ENCODE assay signal across 8 cellular contexts in the genomic region with DNA sequence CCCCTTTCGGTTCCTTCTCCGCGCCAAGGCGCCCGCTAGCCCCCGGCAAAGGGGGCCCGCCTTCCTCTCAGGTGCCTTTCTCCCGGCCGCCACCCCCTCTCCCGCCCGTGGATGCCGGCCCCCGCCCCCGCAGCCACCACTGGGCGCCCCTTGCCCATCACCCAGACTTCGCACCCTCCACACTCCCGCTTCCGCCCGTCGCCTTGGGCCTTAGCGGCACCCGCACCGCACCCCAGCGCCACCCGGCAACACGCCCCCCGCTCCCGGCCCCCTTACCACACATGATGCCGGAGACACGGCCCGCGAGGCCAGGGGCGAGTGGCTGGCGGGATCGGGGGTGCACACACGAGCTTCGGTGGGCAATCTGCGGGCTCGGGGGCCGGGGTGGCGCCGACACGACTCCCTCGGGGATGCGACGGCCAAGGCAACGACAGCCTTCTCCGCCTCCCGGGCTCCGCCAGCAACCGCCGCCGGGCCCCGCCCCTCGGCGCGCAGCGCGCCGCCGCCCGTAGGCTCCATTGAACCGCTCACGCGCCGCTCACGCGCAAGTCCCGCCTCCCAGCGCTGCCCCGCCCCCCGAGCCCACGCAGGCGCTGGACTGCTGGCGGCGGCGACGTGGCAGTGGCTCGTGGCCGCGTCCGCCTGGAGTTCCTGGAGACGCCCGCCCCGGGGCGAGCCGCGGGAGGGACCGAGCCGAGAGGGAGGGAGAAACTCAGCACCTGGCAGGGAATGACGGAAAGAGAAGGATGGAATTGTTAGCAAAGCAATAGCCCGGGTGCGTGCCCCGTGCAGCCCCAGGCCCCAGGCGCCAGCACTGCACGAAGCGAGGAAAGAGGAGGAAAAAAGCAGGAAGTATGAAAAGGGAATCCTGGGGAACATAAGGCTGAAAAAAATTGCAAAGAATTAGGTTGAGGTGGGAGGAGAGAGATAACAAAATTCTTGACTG. TPM values are rescaled to one million over a fixed set of nuclear protein-coding genes. Genes with fewer than 3 reads are reported as not detected.
DNase-seq lines count a peak whose midpoint lies in the region; ATAC-seq and TF ChIP-seq lines count a peak whose summit lies in the region.

Gene GFPT1 (minus strand): TSS at position 439 of the 946 bp plus-strand sequence. CDS start 156 bp downstream, at position 283.

- H3K36me3 ChIP-seq in muscle layer of colon (ENCODE audit: insufficient read depth, low read length): no peaks in the 10 kb centered on the region

- H3K4me3 Mint-ChIP-seq in activated T-cell treated with anti-CD3 and anti-CD28 coated beads, Interleukin-2, amount 50 U/mL, for 24 hours: peak within 1 kb of the TSS; percentile 84

- TF ChIP-seq POLR2A in erythroblast (IDR thresholded peaks at IDR 0.05; ENCODE audit: low read length): peak; percentile 81

- H3K4me1 ChIP-seq in muscle layer of colon (ENCODE audit: insufficient read depth, low read length): peaks cover 12% of the 10 kb centered on the region

- H3K9me3 Mint-ChIP-seq in activated T-cell treated with anti-CD3 and anti-CD28 coated beads, Interleukin-2, amount 50 U/mL, for 24 hours: no peaks in the 10 kb centered on the region

- no peaks in the 10 kb centered on the region for H3K27me3 Mint-ChIP-seq in activated T-cell treated with anti-CD3 and anti-CD28 coated beads, Interleukin-2, amount 50 U/mL, for 24 hours

- peaks cover 8% of the 10 kb centered on the region for H3K36me3 Mint-ChIP-seq in activated T-cell treated with anti-CD3 and anti-CD28 coated beads, Interleukin-2, amount 50 U/mL, for 24 hours (ENCODE audit: low read depth)

- H3K4me1 Mint-ChIP-seq in activated T-cell treated with anti-CD3 and anti-CD28 coated beads, Interleukin-2, amount 50 U/mL, for 24 hours (ENCODE audit: low read depth): peaks cover 47% of the 10 kb centered on the region

- H3K27ac ChIP-seq in muscle layer of colon (ENCODE audit: low read depth, low read length): peak within 1 kb of the TSS; percentile 76

- H3K27me3 ChIP-seq in muscle layer of colon (ENCODE audit: control insufficient read depth in 1 of 2, insufficient read depth in 2 of 2, low read length in 2 of 2): no peaks in the 10 kb centered on the region

- peak within 1 kb of the TSS; percentile 34 for H3K9ac ChIP-seq in muscle layer of colon (ENCODE audit: low read length)

- H3K27ac Mint-ChIP-seq in activated T-cell treated with anti-CD3 and anti-CD28 coated beads, Interleukin-2, amount 50 U/mL, for 24 hours: peak within 1 kb of the TSS; percentile 91

- ATAC-seq in GM21717 (IDR thresholded peaks at IDR 0.05; ENCODE audit: unreplicated experiment): peak; percentile 79

- H3K4me3 ChIP-seq in muscle layer of colon (ENCODE audit: low read depth in 1 of 2, low read length in 2 of 2): peak within 1 kb of the TSS; percentile 66 to 90

- in situ Hi-C loops in KBM-7 (cut with MboI; ENCODE audit: low pct_unique_long_range_greater_than_20kb, low sequenced_read_pairs): no loop called here

- DNase-seq in DMS153 (lab: John Stamatoyannopoulos, UW) (peak; percentile 89), KBM-7 (peak; percentile 93), erythroblast (lab: John Stamatoyannopoulos, UW) (peak; percentile 94 to 98)
- peak; percentile 96 for DNase-seq in activated T-cell treated with anti-CD3 and anti-CD28 coated beads, Interleukin-2, amount 50 U/mL, for 24 hours
- peak; percentile 85 to 86 for DNase-seq in stimulated activated CD8-positive, alpha-beta memory T cell treated with anti-CD3 and anti-CD28 coated beads, Interleukin-7, amount 100 ng/mL, for 1 hour (ENCODE audit: low read depth in 2 of 2)

- no peaks in the 10 kb centered on the region for H3K9me3 ChIP-seq in muscle layer of colon (ENCODE audit: low read length)

TF ChIP-seq in PFSK-1, 5 proteins besides CTCF, POLR2A, EP300 and RAD21:
- peak; percentile 85 for TF ChIP-seq POLR2AphosphoS5 (IDR thresholded peaks at IDR 0.05; ENCODE audit: low read depth, low read length)
- peak; percentile 92 for TF ChIP-seq FOXP2 (optimal IDR thresholded peaks at IDR 0.05; ENCODE audit: borderline replicate concordance, extremely low read depth, extremely low read length, insufficient read depth)
- no peak for TF ChIP-seq TAF1 (IDR thresholded peaks at IDR 0.05; ENCODE audit: borderline replicate concordance, insufficient read depth, low read length)
- 0 out of 2 replicates have a peak, but pooled peaks have one; percentile 15 for TF ChIP-seq SIN3A (IDR thresholded peaks at IDR 0.05; ENCODE audit: borderline replicate concordance, insufficient read depth, low read length)
TF ChIP-seq in PFSK-1: peak in this region for 3.

RNA-seq across cellular contexts. Expression of gene GFPT1, which starts in this region (rescaled TPM):
- 161 TPM for polyA plus RNA-seq in PFSK-1 (2012; ENCODE audit: insufficient read length, low read depth)

Comparison
In these comparisons a context has a peak if more than half of its experiments do, and no peak if none do; other contexts are left out.
1. Peak in every context shown above with its lines: DNase-seq, ATAC-seq, H3K4me3 ChIP-seq and H3K27ac ChIP-seq.